ENCODE assay signal across 10 cellular contexts in genomic region chr11:133957926-133958325, GRCh38. TPM values are rescaled to one million over a fixed set of nuclear protein-coding genes. Genes with fewer than 3 reads are reported as not detected.
A peak's percentile ranks its signal among the peaks of the same experiment; 100 is the strongest.
DNase-seq lines count a peak whose midpoint lies in the region; ATAC-seq and TF ChIP-seq lines count a peak whose summit lies in the region.
"Had no signal": no experiment of that assay in that cellular context is flagged by ENCODE, and none has a peak within 500 bp of the region (broad histone marks: within the 10 kb centered on the region; RNA-seq: fewer than 3 reads in every experiment).

No MANE protein-coding gene starts in this region.

- H3K4me3 ChIP-seq in tibial artery: peak overlapping the region in 1 of 2 donors; percentile 88
- no peak overlapping the region for H3K4me3 ChIP-seq in aorta (ENCODE audit: low read length in 2 of 2)

- H3K9me3 ChIP-seq in tibial artery (no peaks in the 10 kb centered on the region), aorta (ENCODE audit: control insufficient read depth, low read length) (no peaks in the 10 kb centered on the region)
- H3K9me3 ChIP-seq: BLaER1, upper lobe of left lung had no signal

- peak overlapping the region; percentile 85 for H3K4me3 Mint-ChIP-seq in activated naive CD4-positive, alpha-beta T cell treated with anti-CD3 and anti-CD28 coated beads for 36 hours
- H3K4me3 Mint-ChIP-seq in activated CD4-positive, alpha-beta memory T cell treated with anti-CD3 and anti-CD28 coated beads for 36 hours: peak overlapping the region; percentile 86

- H3K27ac ChIP-seq in tibial artery (peak overlapping the region; percentile 95 to 96), aorta (ENCODE audit: low read depth in 1 of 2, low read length in 2 of 2) (no peak overlapping the region)
- H3K27ac ChIP-seq: BLaER1 had no signal

- TF ChIP-seq CTCF in tibial artery (IDR thresholded peaks at IDR 0.05): no peak

- H3K27me3 Mint-ChIP-seq in activated naive CD4-positive, alpha-beta T cell treated with anti-CD3 and anti-CD28 coated beads for 36 hours (ENCODE audit: low read depth): no peaks in the 10 kb centered on the region
- H3K27me3 Mint-ChIP-seq in activated CD4-positive, alpha-beta memory T cell treated with anti-CD3 and anti-CD28 coated beads for 36 hours: peaks cover 9% of the 10 kb centered on the region

- no peak overlapping the region for H3K27ac Mint-ChIP-seq in activated naive CD4-positive, alpha-beta T cell treated with anti-CD3 and anti-CD28 coated beads for 36 hours
- H3K27ac Mint-ChIP-seq in activated CD4-positive, alpha-beta memory T cell treated with anti-CD3 and anti-CD28 coated beads for 36 hours: peak overlapping the region; percentile 89

- no peaks in the 10 kb centered on the region for H3K9me3 Mint-ChIP-seq in activated naive CD4-positive, alpha-beta T cell treated with anti-CD3 and anti-CD28 coated beads for 36 hours
- no peaks in the 10 kb centered on the region for H3K9me3 Mint-ChIP-seq in activated CD4-positive, alpha-beta memory T cell treated with anti-CD3 and anti-CD28 coated beads for 36 hours

- 59 to 62% methylated on average over 7 of the region's 7 CpGs for WGBS in aorta, 2 donors

- CTCF ChIA-PET in activated naive CD4-positive, alpha-beta T cell treated with anti-CD3 and anti-CD28 coated beads for 36 hours (lab: Charles Lee): interaction anchor here (0.9 to 1.4 kb wide), 3 partner anchors 10 to 92 kb away, joined by 5 to 8 read pairs (median 5); no protein-coding TSS in a partner anchor
- CTCF ChIA-PET in activated CD4-positive, alpha-beta memory T cell treated with anti-CD3 and anti-CD28 coated beads for 36 hours (lab: Charles Lee): interaction anchor here (4.3 kb wide), 1 partner anchor 30 kb away, joined by 31 read pairs; no protein-coding TSS in a partner anchor

- H3K4me1 ChIP-seq in tibial artery (peaks cover 0 to 34% (median 31%) of the 10 kb centered on the region in 4 donors), aorta (ENCODE audit: control insufficient read depth in 1 of 2, insufficient read depth in 2 of 2, low read length in 2 of 2) (no peaks in the 10 kb centered on the region)

- no peak for ATAC-seq in aorta (ENCODE audit: low FRiP score)
- ATAC-seq in GM19328 (IDR thresholded peaks at IDR 0.05; ENCODE audit: unreplicated experiment): no peak

- no peaks in the 10 kb centered on the region for H3K27me3 ChIP-seq in tibial artery
- no peaks in the 10 kb centered on the region for H3K27me3 ChIP-seq in aorta (ENCODE audit: control insufficient read depth in 1 of 2, insufficient read depth in 2 of 2, low read length in 1 of 2)
- H3K27me3 ChIP-seq: BLaER1 had no signal

- H3K36me3 ChIP-seq in tibial artery: no peaks in the 10 kb centered on the region
- H3K36me3 ChIP-seq in aorta (ENCODE audit: control insufficient read depth in 1 of 2, insufficient read depth in 2 of 2, low read length in 1 of 2): no peaks in the 10 kb centered on the region
- H3K36me3 ChIP-seq: BLaER1, upper lobe of left lung had no signal

- intact Hi-C loops in activated naive CD4-positive, alpha-beta T cell treated with anti-CD3 and anti-CD28 coated beads for 36 hours (cut with micrococcal nuclease): loop anchor here (1.0 kb wide), 4 partner anchors 13 to 266 kb away; partner anchors contain the start of gene VPS26B
- intact Hi-C loops in activated CD4-positive, alpha-beta memory T cell treated with anti-CD3 and anti-CD28 coated beads for 36 hours (cut with micrococcal nuclease): loop anchor here (1.0 kb wide), 2 partner anchors 13 to 30 kb away; no protein-coding TSS in a partner anchor
- intact Hi-C loops in tibial artery (cut with DNase I; ENCODE audit: low total_unique reads): loop anchor here (2.0 kb wide), 1 partner anchor 89 kb away; no protein-coding TSS in a partner anchor
- intact Hi-C loops in aorta (cut with DNase I): loop anchor here in 1 of 2 donors (5.0 to 10.0 kb wide), 2 partner anchors 89 to 187 kb away; no protein-coding TSS in a partner anchor

- no peaks in the 10 kb centered on the region for H3K36me3 Mint-ChIP-seq in activated naive CD4-positive, alpha-beta T cell treated with anti-CD3 and anti-CD28 coated beads for 36 hours (ENCODE audit: low read depth)
- no peaks in the 10 kb centered on the region for H3K36me3 Mint-ChIP-seq in activated CD4-positive, alpha-beta memory T cell treated with anti-CD3 and anti-CD28 coated beads for 36 hours

- POLR2A ChIA-PET in activated CD4-positive, alpha-beta memory T cell treated with anti-CD3 and anti-CD28 coated beads for 36 hours (lab: Charles Lee): interaction anchor here (2.0 to 3.0 kb wide), 2 partner anchors 11 to 14 kb away, joined by 12 to 16 read pairs; no protein-coding TSS in a partner anchor

- peaks cover 38% of the 10 kb centered on the region for H3K4me1 Mint-ChIP-seq in activated naive CD4-positive, alpha-beta T cell treated with anti-CD3 and anti-CD28 coated beads for 36 hours (ENCODE audit: low read depth)
- peaks cover 38% of the 10 kb centered on the region for H3K4me1 Mint-ChIP-seq in activated CD4-positive, alpha-beta memory T cell treated with anti-CD3 and anti-CD28 coated beads for 36 hours (ENCODE audit: low read depth)

- no peak for DNase-seq in activated naive CD4-positive, alpha-beta T cell treated with anti-CD3 and anti-CD28 coated beads for 36 hours
- no peak for DNase-seq in activated naive CD4-positive, alpha-beta T cell treated with Interleukin-2 at 50 U/mL for 16 hours
- no peak for DNase-seq in activated CD4-positive, alpha-beta memory T cell treated with anti-CD3 and anti-CD28 coated beads for 36 hours
- DNase-seq in kidney tubule cell (ENCODE audit: low spot score) (peak; percentile 28), tibial artery (no peak), aorta (no peak), NOMO-1 treated with DMSO at 0.1 percent for 48 hours (lab: John Stamatoyannopoulos, UW; ENCODE audit: unreplicated experiment) (no peak)

RNA-seq across cellular contexts. Expression of gene IGSF9B, which starts 1.2 kb away (rescaled TPM):
- total RNA-seq in activated naive CD4-positive, alpha-beta T cell treated with anti-CD3 and anti-CD28 coated beads for 36 hours: 10 to 100 TPM; 26.5 to 34.0 TPM
- total RNA-seq in activated CD4-positive, alpha-beta memory T cell treated with anti-CD3 and anti-CD28 coated beads for 36 hours: 10 to 100 TPM; 24.6 to 30.3 TPM
- 10 to 100 TPM; 59.7 to 93.9 TPM for total RNA-seq in aorta
- 10 to 100 TPM in 1 of 2 donors, 1 to 10 TPM in 1; 6.5 to 29.7 TPM for polyA plus RNA-seq in aorta

Comparison
In these comparisons a context has a peak if more than half of its experiments do, and no peak if none do; other contexts are left out.
1. H3K27ac ChIP-seq: peak in tibial artery (2 of 2); none in aorta (0 of 2).